8 cellular contexts compared by ENCODE assay signal in genomic region chr10:109902992-109903947, GRCh38. TPM values are rescaled to one million over a fixed set of nuclear protein-coding genes. Genes with fewer than 3 reads are reported as not detected.
DNase-seq lines count a peak whose midpoint lies in the region; ATAC-seq and TF ChIP-seq lines count a peak whose summit lies in the region.

No MANE protein-coding gene starts in this region.

- in situ Hi-C loops in transverse colon (cut with MboI; ENCODE audit: low pct_ligation_motif_present in 1 of 4, low pct_unique_long_range_greater_than_20kb in 1 of 4, low sequenced_read_pairs in 3 of 4), result no loop called here

- no peaks in the 10 kb centered on the region for H3K36me3 ChIP-seq in transverse colon

- no peak for TF ChIP-seq POLR2A in transverse colon (IDR thresholded peaks at IDR 0.05)

- no peaks in the 10 kb centered on the region for H3K9me3 ChIP-seq in transverse colon

- H3K4me1 ChIP-seq in transverse colon, result peaks cover 0 to 62% (median 38%) of the 10 kb centered on the region in 4 donors

- 42 to 65% methylated on average over 3 to 7 of the region's 7 CpGs for WGBS in transverse colon (ENCODE audit: low coverage in 1 of 2), 2 donors

- H3K27me3 ChIP-seq in transverse colon, result no peaks in the 10 kb centered on the region

- H3K4me3 ChIP-seq in fibroblast of villous mesenchyme (ENCODE audit: low read depth, low read length) (no peak overlapping the region), transverse colon (no peak overlapping the region)

- no peak for TF ChIP-seq EP300 in transverse colon (IDR thresholded peaks at IDR 0.05; ENCODE audit: low read depth)

- peak overlapping the region; percentile 46 for H3K27ac ChIP-seq in C4-2B
- H3K27ac ChIP-seq in transverse colon, result peak overlapping the region; percentile 34 to 75 (median 59)

- ATAC-seq in GM21447 (IDR thresholded peaks at IDR 0.05; ENCODE audit: unreplicated experiment), result peak; percentile 55
- ATAC-seq in GM19467 (IDR thresholded peaks at IDR 0.05; ENCODE audit: unreplicated experiment), result no peak

- DNase-seq in NCI-H446 (lab: John Stamatoyannopoulos, UW) (peak; percentile 48 to 68), fibroblast of villous mesenchyme (ENCODE audit: low read depth) (peak; percentile 48), transverse colon (no peak), NCI-H510A (lab: John Stamatoyannopoulos, UW) (no peak), NCI-H526 treated with DMSO at 0.1 percent for 48 hours (lab: John Stamatoyannopoulos, UW) (no peak)

- TF ChIP-seq CTCF in C4-2B (conservative IDR thresholded peaks at IDR 0.05) (no peak), fibroblast of villous mesenchyme (IDR thresholded peaks at IDR 0.05; ENCODE audit: insufficient read depth, low read depth, low read length) (no peak), transverse colon (IDR thresholded peaks at IDR 0.05) (no peak)

- intact Hi-C loops in transverse colon (cut with DNase I; ENCODE audit: low total_unique reads), result no loop called here

RNA-seq across cellular contexts. Expression of gene XPNPEP1, which starts 20.0 kb away (rescaled TPM):
- total RNA-seq in fibroblast of villous mesenchyme (86.4 and 90.8 TPM in 2 replicates), transverse colon (100 to 1,000 TPM; 108 to 298 (median 127) TPM)

Comparison
In these comparisons a context has a peak if more than half of its experiments do, and no peak if none do; other contexts are left out.
1. DNase-seq: peak in NCI-H446 (2 of 2) and fibroblast of villous mesenchyme (single experiment); none in transverse colon (single experiment), NCI-H510A (single experiment) and NCI-H526 treated with DMSO at 0.1 percent for 48 hours (single experiment).